20 cellular contexts compared by ENCODE assay signal in the genomic region with DNA sequence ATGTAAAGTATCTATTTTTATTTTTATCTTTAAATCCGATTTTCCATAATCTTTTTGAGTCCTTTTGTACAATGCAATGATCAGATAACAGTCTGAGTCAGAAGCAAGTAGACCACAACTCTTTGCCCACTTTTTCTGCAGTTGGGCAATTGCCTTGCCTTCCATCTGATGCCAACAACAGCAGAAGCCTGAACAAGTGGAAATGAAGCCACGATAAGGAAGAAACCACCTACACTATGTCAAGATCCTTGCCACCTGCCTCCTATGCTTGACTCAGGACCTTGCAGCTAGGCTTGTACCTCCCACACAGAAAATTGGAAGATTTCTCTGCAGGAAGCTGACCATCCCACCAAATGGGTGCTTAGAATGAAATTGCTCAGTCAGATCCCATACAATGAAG.
"Had no signal": no experiment of that assay in that cellular context is flagged by ENCODE, and none has a peak within 500 bp of the region (broad histone marks: within the 10 kb centered on the region; RNA-seq: fewer than 3 reads in every experiment).

No MANE protein-coding gene starts in this region.

- H3K4me3 ChIP-seq: adrenal gland, body of pancreas, dorsolateral prefrontal cortex, gastrocnemius medialis, lung had no signal

- H3K4me1 ChIP-seq: adrenal gland, body of pancreas, gastrocnemius medialis had no signal

- H3K27ac ChIP-seq: adrenal gland, body of pancreas, dorsolateral prefrontal cortex, gastrocnemius medialis had no signal

- H3K36me3 ChIP-seq: adrenal gland, gastrocnemius medialis had no signal

- H3K27me3 ChIP-seq: adrenal gland, body of pancreas, gastrocnemius medialis had no signal

- ATAC-seq: body of pancreas; gastrocnemius medialis; left lobe of liver; natural killer cell treated with Interleukin-12 subunit alpha and Interleukin-12 subunit beta and Interleukin-15 and Interleukin-18, amount 100 ng/mL, for 72 hours had no signal

- H3K9me3 ChIP-seq: adrenal gland, body of pancreas, gastrocnemius medialis had no signal

- DNase-seq: activated CD4-positive, alpha-beta memory T cell treated with anti-CD3 and anti-CD28 coated beads for 36 hours; activated CD4-positive, alpha-beta T cell treated with anti-CD3 and anti-CD28 coated beads for 4 hours; activated gamma-delta T cell treated with Interleukin-2 at 50 U/mL for 16 hours; activated T-cell treated with anti-CD3 and anti-CD28 coated beads for 4 hours; adrenal gland; body of pancreas; caudate nucleus; dorsolateral prefrontal cortex; gastrocnemius medialis; head of caudate nucleus; kidney; stimulated activated CD4-positive, alpha-beta T cell treated with anti-CD3 and anti-CD28 coated beads, Interleukin-12 subunit alpha, Interleukin-12 subunit beta, amount 100 ng/mL, for 4 hours; stimulated activated CD4-positive, alpha-beta T cell treated with anti-CD3 and anti-CD28 coated beads, Interleukin-1b, Interleukin-23, amount 100 ng/mL, for 48 hours; stimulated activated CD8-positive, alpha-beta memory T cell treated with anti-CD3 and anti-CD28 coated beads, Interleukin-4, amount 100 ng/mL, for 48 hours; stimulated activated naive CD4-positive, alpha-beta T cell; T-helper 1 cell; T1000 had no signal
